1 cellular context compared by ENCODE assay signal in genomic region chr12:65540140-65540539, GRCh38.
TF ChIP-seq lines count a peak whose summit lies in the region.

No MANE protein-coding gene starts in this region.

TF ChIP-seq in HepG2, 621 proteins besides CTCF, POLR2A, EP300 and RAD21 (continued from another document):
- TF ChIP-seq, protein P1, sequence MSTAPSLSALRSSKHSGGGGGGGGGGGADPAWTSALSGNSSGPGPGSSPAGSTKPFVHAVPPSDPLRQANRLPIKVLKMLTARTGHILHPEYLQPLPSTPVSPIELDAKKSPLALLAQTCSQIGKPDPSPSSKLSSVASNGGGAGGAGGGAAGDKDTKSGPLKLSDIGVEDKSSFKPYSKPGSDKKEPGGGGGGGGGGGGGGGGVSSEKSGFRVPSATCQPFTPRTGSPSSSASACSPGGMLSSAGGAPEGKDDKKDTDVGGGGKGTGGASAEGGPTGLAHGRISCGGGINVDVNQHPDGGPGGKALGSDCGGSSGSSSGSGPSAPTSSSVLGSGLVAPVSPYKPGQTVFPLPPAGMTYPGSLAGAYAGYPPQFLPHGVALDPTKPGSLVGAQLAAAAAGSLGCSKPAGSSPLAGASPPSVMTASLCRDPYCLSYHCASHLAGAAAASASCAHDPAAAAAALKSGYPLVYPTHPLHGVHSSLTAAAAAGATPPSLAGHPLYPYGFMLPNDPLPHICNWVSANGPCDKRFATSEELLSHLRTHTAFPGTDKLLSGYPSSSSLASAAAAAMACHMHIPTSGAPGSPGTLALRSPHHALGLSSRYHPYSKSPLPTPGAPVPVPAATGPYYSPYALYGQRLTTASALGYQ (CRISPR knock-in tag; IDR thresholded peaks at IDR 0.05) = no peak
- no peak for TF ChIP-seq SIX1 (CRISPR knock-in tag; IDR thresholded peaks at IDR 0.05; ENCODE audit: borderline replicate concordance)
